In the genomic region with DNA sequence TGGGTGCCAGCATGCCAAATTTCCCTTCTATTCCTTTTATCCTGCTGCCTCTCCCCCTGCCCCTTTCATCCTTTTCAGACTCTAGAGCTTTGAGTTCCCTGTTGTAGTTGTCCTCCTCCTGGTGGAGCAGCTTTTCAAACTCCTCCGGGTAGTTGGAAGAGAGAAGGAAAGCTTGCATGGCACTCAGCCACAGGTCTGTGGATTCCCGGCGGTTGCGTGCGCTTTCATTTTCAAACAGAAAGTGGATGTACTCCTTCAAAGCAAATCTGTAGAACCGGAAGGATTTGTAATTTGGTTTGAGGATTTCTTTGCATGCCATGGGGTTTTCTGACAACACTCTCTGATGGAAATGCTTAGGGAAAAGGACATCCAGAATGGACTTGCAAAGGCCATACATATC, we compare ENCODE assay signal across 29 cellular contexts.
"Had no signal": no experiment of that assay in that cellular context is flagged by ENCODE, and none has a peak within 500 bp of the region (broad histone marks: within the 10 kb centered on the region; RNA-seq: fewer than 3 reads in every experiment).

No MANE protein-coding gene starts in this region.

- H3K27me3 ChIP-seq: body of pancreas, colonic mucosa, esophagus squamous epithelium, foreskin keratinocyte, gastrocnemius medialis, heart left ventricle had no signal

- H3K9me3 ChIP-seq: body of pancreas, colonic mucosa, esophagus squamous epithelium, gastrocnemius medialis, heart left ventricle had no signal

- ATAC-seq: activated CD4-positive, CD25-positive, alpha-beta regulatory T cell treated with anti-CD3 and anti-CD28 coated beads, Interleukin-2, amount 50 U/mL, for 24 hours; activated CD8-positive, alpha-beta T cell treated with anti-CD3 and anti-CD28 coated beads for 36 hours; activated T-cell treated with anti-CD3 and anti-CD28 coated beads, Interleukin-2, amount 50 U/mL, for 4 hours; activated T-helper 17 cell treated with anti-CD3 and anti-CD28 coated beads, Interleukin-2, amount 50 U/mL, for 72 hours; body of pancreas; foreskin keratinocyte; gastrocnemius medialis; heart left ventricle; T-helper 17 cell had no signal

- H3K4me3 ChIP-seq: body of pancreas, colonic mucosa, esophagus squamous epithelium, gastrocnemius medialis, heart left ventricle had no signal

- DNase-seq: activated B cell treated with CpG ODN at 0.5 μM for 24 hours; activated CD4-positive, alpha-beta T cell treated with anti-CD3 and anti-CD28 coated beads for 48 hours; activated CD4-positive, alpha-beta T cell treated with anti-CD3 and anti-CD28 coated beads, Interleukin-2, amount 50 U/mL, for 1 hour; activated CD4-positive, alpha-beta T cell treated with anti-CD3 and anti-CD28 coated beads, Interleukin-2, amount 50 U/mL, for 48 hours; activated CD8-positive, alpha-beta memory T cell treated with anti-CD3 and anti-CD28 coated beads for 24 hours; activated CD8-positive, alpha-beta T cell treated with anti-CD3 and anti-CD28 coated beads for 36 hours; activated effector memory CD4-positive, alpha-beta T cell treated with Interleukin-2 at 50 U/mL for 16 hours; activated gamma-delta T cell treated with Interleukin-2 at 50 U/mL for 16 hours; activated naive CD4-positive, alpha-beta T cell treated with anti-CD3 and anti-CD28 coated beads, Interleukin-2, amount 50 U/mL, for 16 hours; activated naive CD4-positive, alpha-beta T cell treated with Interleukin-2 at 50 U/mL for 16 hours; activated T-cell treated with anti-CD3 and anti-CD28 coated beads, Interleukin-2, amount 50 U/mL, for 4 hours; amniotic stem cell; aorta; body of pancreas; caudate nucleus; cerebellar nuclear complex; colonic mucosa; effector CD8-positive, alpha-beta T cell; esophagus squamous epithelium; foreskin keratinocyte; gastrocnemius medialis; glutamatergic neuron; heart left ventricle; T-helper 1 cell; T-helper 17 cell; T1000; WERI-Rb-1 had no signal

- H3K36me3 ChIP-seq: colonic mucosa, WERI-Rb-1 had no signal
